In genomic region chr4:73257995-73258667, GRCh38 we compare ENCODE assay signal across 1 cellular context.
TF ChIP-seq lines count a peak whose summit lies in the region.

No MANE protein-coding gene starts in this region.

TF ChIP-seq in HepG2, 621 proteins besides CTCF, POLR2A, EP300 and RAD21 (continued from another document and continues in another):
- TF ChIP-seq NKX3-1 (CRISPR knock-in tag; IDR thresholded peaks at IDR 0.05) (no peak), SSRP1 (CRISPR knock-in tag; IDR thresholded peaks at IDR 0.05) (0 out of 2 replicates have a peak, but pooled peaks have one; percentile 34), ZNF160 (CRISPR knock-in tag; IDR thresholded peaks at IDR 0.05) (no peak), EHMT2 (IDR thresholded peaks at IDR 0.05; ENCODE audit: borderline replicate concordance, low read depth, low read length) (no peak), THYN1 (CRISPR knock-in tag; IDR thresholded peaks at IDR 0.05; ENCODE audit: borderline replicate concordance, low read depth) (no peak), MXD1 (CRISPR knock-in tag; IDR thresholded peaks at IDR 0.05) (0 out of 2 replicates have a peak, but pooled peaks have one; percentile 42), MBD4 (IDR thresholded peaks at IDR 0.05; ENCODE audit: borderline replicate concordance, low read length) (no peak), ZFP37 (CRISPR knock-in tag; IDR thresholded peaks at IDR 0.05; ENCODE audit: borderline replicate concordance) (no peak), PRDM15 (CRISPR knock-in tag; IDR thresholded peaks at IDR 0.05) (no peak), KAT8 (CRISPR knock-in tag; IDR thresholded peaks at IDR 0.05) (no peak), ZNF296 (CRISPR knock-in tag; conservative IDR thresholded peaks at IDR 0.05) (no peak), U2AF1 (optimal IDR thresholded peaks at IDR 0.05; ENCODE audit: low read depth, low read length) (no peak), RORA (CRISPR knock-in tag; IDR thresholded peaks at IDR 0.05) (no peak), IKZF5 (CRISPR knock-in tag; IDR thresholded peaks at IDR 0.05) (no peak), SP1 (IDR thresholded peaks at IDR 0.05) (no peak), SP1 (CRISPR knock-in tag; IDR thresholded peaks at IDR 0.05) (no peak), TMF1 (CRISPR knock-in tag; IDR thresholded peaks at IDR 0.05; ENCODE audit: low read depth) (no peak), BATF2 (CRISPR knock-in tag; IDR thresholded peaks at IDR 0.05) (no peak), ZNF550 (CRISPR knock-in tag; IDR thresholded peaks at IDR 0.05; ENCODE audit: borderline replicate concordance) (no peak), CHD4 (IDR thresholded peaks at IDR 0.05; ENCODE audit: borderline replicate concordance, low read length) (no peak), BORCS8-MEF2B (CRISPR knock-in tag; IDR thresholded peaks at IDR 0.05) (no peak), DRAP1 (CRISPR knock-in tag; IDR thresholded peaks at IDR 0.05) (no peak), ZBED4 (CRISPR knock-in tag; IDR thresholded peaks at IDR 0.05; ENCODE audit: borderline replicate concordance) (no peak), EEA1 (CRISPR knock-in tag; IDR thresholded peaks at IDR 0.05; ENCODE audit: borderline replicate concordance) (0 out of 2 replicates have a peak, but pooled peaks have one; percentile 47), MAX (IDR thresholded peaks at IDR 0.05) (peak; percentile 58), NCOR1 (IDR thresholded peaks at IDR 0.05; ENCODE audit: borderline replicate concordance, low read length) (no peak), ZSCAN21 (CRISPR knock-in tag; IDR thresholded peaks at IDR 0.05; ENCODE audit: borderline replicate concordance) (no peak), ZNF646 (CRISPR knock-in tag; IDR thresholded peaks at IDR 0.05) (no peak), NR0B2 (CRISPR knock-in tag; IDR thresholded peaks at IDR 0.05) (no peak), ZNF451 (CRISPR knock-in tag; IDR thresholded peaks at IDR 0.05) (peak; percentile 18; the same call in 1 of the 2 replicates), MIER3 (CRISPR knock-in tag; IDR thresholded peaks at IDR 0.05; ENCODE audit: borderline replicate concordance) (no peak), ZNF230 (CRISPR knock-in tag; IDR thresholded peaks at IDR 0.05) (no peak), ISX (CRISPR knock-in tag; conservative IDR thresholded peaks at IDR 0.05) (no peak), FOXC1 (CRISPR knock-in tag; IDR thresholded peaks at IDR 0.05; ENCODE audit: borderline replicate concordance) (peak; percentile 35), ZNF609 (CRISPR knock-in tag; IDR thresholded peaks at IDR 0.05; ENCODE audit: borderline replicate concordance) (no peak), ASH2L (IDR thresholded peaks at IDR 0.05; ENCODE audit: insufficient read length, low read depth, low read length) (peak; percentile 18)
